Comparison of ENCODE assay signal across 10 cellular contexts in the genomic region with DNA sequence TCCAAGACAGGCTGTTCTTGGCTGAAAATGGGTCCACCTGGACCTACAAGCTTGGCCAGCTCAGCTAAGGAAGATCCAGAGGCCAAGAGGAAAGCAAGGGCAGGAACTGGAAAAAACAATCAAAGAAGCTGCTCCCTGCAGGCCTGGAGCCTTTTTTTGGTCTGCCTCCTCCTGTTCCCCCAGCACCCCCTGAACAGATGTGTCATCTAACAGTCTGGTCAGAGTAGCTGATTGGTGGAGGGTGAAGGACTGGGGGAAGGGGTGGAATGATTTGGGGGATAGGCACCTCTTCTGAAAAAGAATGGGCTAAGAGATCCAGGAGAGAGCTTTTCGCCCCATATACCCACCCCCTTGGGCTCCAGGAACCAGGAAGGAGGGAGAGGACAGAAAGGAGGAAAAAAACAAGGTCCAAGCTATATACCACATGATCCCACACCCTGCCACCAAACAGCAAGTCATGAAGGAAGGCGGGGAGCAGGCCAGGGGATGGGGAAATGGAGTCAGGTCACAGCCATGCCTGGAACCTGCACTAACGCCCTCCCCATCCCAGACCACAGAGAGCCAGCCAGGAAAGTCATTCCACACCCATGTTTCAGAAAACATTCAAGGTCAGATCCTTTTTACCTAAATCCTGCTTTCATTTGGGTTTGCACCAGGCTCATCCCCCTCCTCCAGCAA. TPM values are rescaled to one million over a fixed set of nuclear protein-coding genes. Genes with fewer than 3 reads are reported as not detected.
DNase-seq lines count a peak whose midpoint lies in the region; ATAC-seq and TF ChIP-seq lines count a peak whose summit lies in the region.
"Had no signal": no experiment of that assay in that cellular context is flagged by ENCODE, and none has a peak within 500 bp of the region (broad histone marks: within the 10 kb centered on the region; RNA-seq: fewer than 3 reads in every experiment).

No MANE protein-coding gene starts in this region.

- H4K20me1 ChIP-seq in fibroblast of lung (ENCODE audit: control insufficient read depth, extremely low read depth, insufficient read depth, low read length) (no peaks in the 10 kb centered on the region), OCI-LY7 (ENCODE audit: insufficient read depth, low read length) (no peaks in the 10 kb centered on the region)

- no TSS peak for BruUV-seq in Calu3 (replicated peaks; lab: Mats Ljungman, UMichigan)
- BruUV-seq in OCI-LY7 (replicated peaks; lab: Mats Ljungman, UMichigan), result no TSS peak

- H3K79me2 ChIP-seq in fibroblast of lung (ENCODE audit: control insufficient read depth, insufficient read depth, low read length), result peaks cover 67% of the 10 kb centered on the region
- peaks cover 55% of the 10 kb centered on the region for H3K79me2 ChIP-seq in parathyroid adenoma
- H3K79me2 ChIP-seq in OCI-LY7 (ENCODE audit: insufficient read depth, low read depth, low read length), result no peaks in the 10 kb centered on the region

- peak overlapping the region; percentile 95 for H3K4me3 Mint-ChIP-seq in Calu3 (ENCODE audit: low read depth, unreplicated experiment)

- peaks cover 29% of the 10 kb centered on the region for H3K36me3 Mint-ChIP-seq in Calu3 (ENCODE audit: insufficient read depth, unreplicated experiment)

- H3K4me3 ChIP-seq in RWPE2 (ENCODE audit: severe bottlenecking) (peak overlapping the region; percentile 86), fibroblast of lung (replicated peaks in 1 of 4; ENCODE audit: control extremely low read depth in 1 of 4, insufficient read depth in 1 of 4, low read depth in 3 of 4, low read length in 4 of 4) (peak overlapping the region; percentile 64 to 85 (median 71)), parathyroid adenoma (ENCODE audit: low read depth, low read length) (peak overlapping the region; percentile 81), OCI-LY7 (ENCODE audit: low read depth, low read length, poor library complexity, severe bottlenecking) (no peak overlapping the region)

- H3K27ac Mint-ChIP-seq in Calu3 (ENCODE audit: unreplicated experiment), result peak overlapping the region; percentile 80

- H3K36me3 ChIP-seq in RWPE2 (ENCODE audit: low read depth) (no peaks in the 10 kb centered on the region), fibroblast of lung (ENCODE audit: control insufficient read depth, insufficient read depth, low read length) (no peaks in the 10 kb centered on the region), parathyroid adenoma (ENCODE audit: control insufficient read depth, insufficient read depth, low read length) (no peaks in the 10 kb centered on the region), OCI-LY7 (ENCODE audit: insufficient read depth, low read length) (no peaks in the 10 kb centered on the region)

- DNase-seq in Calu3 (no peak), RWPE2 (ENCODE audit: low spot score) (no peak), fibroblast of lung (ENCODE audit: low read depth in 2 of 2) (peak; percentile 34 to 36), OCI-LY7 (ENCODE audit: low spot score) (no peak), NAMALWA (ENCODE audit: low spot score) (no peak), DMS79 (lab: John Stamatoyannopoulos, UW) (no peak)
- DNase-seq: effector CD4-positive, alpha-beta T cell; NCI-H446 treated with DMSO at 0.1 percent for 48 hours had no signal

- ATAC-seq in RWPE2 (ENCODE audit: low read depth), result no peak
- ATAC-seq in GM21515 (IDR thresholded peaks at IDR 0.05; ENCODE audit: unreplicated experiment), result no peak

- H3K4me2 ChIP-seq in fibroblast of lung (ENCODE audit: extremely low read depth, insufficient read depth, low read length), result peak overlapping the region; percentile 81
- peak overlapping the region; percentile 86 for H3K4me2 ChIP-seq in parathyroid adenoma (ENCODE audit: low read length)
- H3K4me2 ChIP-seq in OCI-LY7 (ENCODE audit: low read length), result no peak overlapping the region

- no peaks in the 10 kb centered on the region for H3K27me3 ChIP-seq in RWPE2 (ENCODE audit: insufficient read depth, poor library complexity, severe bottlenecking)
- no peaks in the 10 kb centered on the region for H3K27me3 ChIP-seq in fibroblast of lung (ENCODE audit: control insufficient read depth, insufficient read depth, low read length)
- no peaks in the 10 kb centered on the region for H3K27me3 ChIP-seq in parathyroid adenoma (ENCODE audit: control insufficient read depth, insufficient read depth, low read length)

- peak overlapping the region; percentile 82 for H3K27ac ChIP-seq in RWPE2 (ENCODE audit: poor library complexity, severe bottlenecking)
- H3K27ac ChIP-seq in fibroblast of lung (ENCODE audit: insufficient read depth, low read length), result peak overlapping the region; percentile 88
- H3K27ac ChIP-seq in parathyroid adenoma, result peak overlapping the region; percentile 91
- no peak overlapping the region for H3K27ac ChIP-seq in OCI-LY7 (ENCODE audit: low read depth, low read length, poor library complexity, severe bottlenecking)

- intact Hi-C loops in Calu3 (cut with micrococcal nuclease; ENCODE audit: unreplicated experiment) (no loop called here), OCI-LY7 (cut with micrococcal nuclease; ENCODE audit: unreplicated experiment) (no loop called here)

- no peaks in the 10 kb centered on the region for H3K9me3 Mint-ChIP-seq in Calu3 (ENCODE audit: low read depth, unreplicated experiment)

- CTCF ChIA-PET in Calu3 (lab: Charles Lee) (interaction anchor here (0.6 to 1.6 kb wide), 4 partner anchors 11 to 223 kb away, joined by 3 to 5 read pairs (median 4); partner anchors contain the start of gene SPR), OCI-LY7 (lab: Charles Lee; ENCODE audit: unreplicated experiment) (interaction anchor here (0.5 kb wide), 1 partner anchor 243 kb away, joined by 6 read pairs; no protein-coding TSS in a partner anchor)

- peaks cover 38% of the 10 kb centered on the region for H3K4me1 Mint-ChIP-seq in Calu3 (ENCODE audit: low read depth, unreplicated experiment)

- H3K9ac ChIP-seq in fibroblast of lung (ENCODE audit: insufficient read depth, low read length) (no peak overlapping the region), parathyroid adenoma (peak overlapping the region; percentile 97)

- no peak overlapping the region for H2AFZ ChIP-seq in fibroblast of lung (ENCODE audit: low read length)
- H2AFZ ChIP-seq in parathyroid adenoma, result no peak overlapping the region
- H2AFZ ChIP-seq in OCI-LY7 (ENCODE audit: low read length), result no peak overlapping the region

- POLR2A ChIA-PET in OCI-LY7 (lab: Charles Lee), result no interaction called here

- H3K27me3 Mint-ChIP-seq in Calu3 (ENCODE audit: unreplicated experiment), result no peaks in the 10 kb centered on the region

- H3K4me1 ChIP-seq in RWPE2 (ENCODE audit: insufficient read depth, poor library complexity, severe bottlenecking) (peaks cover 9% of the 10 kb centered on the region), fibroblast of lung (ENCODE audit: control insufficient read depth, extremely low read depth, insufficient read depth, low read length) (peaks cover 35% of the 10 kb centered on the region), parathyroid adenoma (peaks cover 45% of the 10 kb centered on the region), OCI-LY7 (ENCODE audit: insufficient read depth, low read length, poor library complexity, severe bottlenecking) (no peaks in the 10 kb centered on the region)

- H3K9me2 ChIP-seq in OCI-LY7 (ENCODE audit: insufficient read depth, low read length), result no peaks in the 10 kb centered on the region

- H3K9me3 ChIP-seq in RWPE2 (ENCODE audit: severe bottlenecking) (no peaks in the 10 kb centered on the region), fibroblast of lung (ENCODE audit: control insufficient read depth, insufficient read depth, low read depth, low read length) (no peaks in the 10 kb centered on the region), parathyroid adenoma (ENCODE audit: control insufficient read depth, low read length) (no peaks in the 10 kb centered on the region), OCI-LY7 (ENCODE audit: low read length) (no peaks in the 10 kb centered on the region)

- TF ChIP-seq CTCF in Calu3 (IDR thresholded peaks at IDR 0.05; ENCODE audit: unreplicated experiment), result no peak
- TF ChIP-seq CTCF in RWPE2 (IDR thresholded peaks at IDR 0.05; ENCODE audit: poor library complexity, severe bottlenecking), result no peak
- no peak for TF ChIP-seq CTCF in fibroblast of lung (conservative IDR thresholded peaks at IDR 0.05 in 1 of 2, IDR thresholded peaks at IDR 0.05 in 1 of 2; ENCODE audit: low read depth in 1 of 2, low read length in 2 of 2)
- no peak for TF ChIP-seq CTCF in parathyroid adenoma (IDR thresholded peaks at IDR 0.05)
- no peak for TF ChIP-seq CTCF in OCI-LY7 (conservative IDR thresholded peaks at IDR 0.05; ENCODE audit: low read length)

RNA-seq across cellular contexts. Expression of gene RAB11FIP5, which starts 2.0 kb away (rescaled TPM):
- total RNA-seq in Calu3 (2022) (20.2 and 27.1 TPM in 2 replicates), fibroblast of lung (22.3 and 35.0 TPM in 2 replicates), OCI-LY7 (2022) (0.66 TPM in 1 of 2 replicates, not detected in the other)
- 27.7 TPM in 2 replicates for polyA plus RNA-seq in fibroblast of lung
- polyA plus RNA-seq in fibroblast of lung (2012), result 29.7 and 35.4 TPM in 2 replicates
- 68.2 and 91.5 TPM in 2 replicates for polyA minus RNA-seq in fibroblast of lung (ENCODE audit: low replicate concordance)
- total RNA-seq in OCI-LY7 (2014; rRNA removed; shearing (Covaris generic)), result 0.05 and 0.13 TPM in 2 replicates

RNA-seq across cellular contexts. Expression of gene SFXN5, which starts 39.2 kb away (rescaled TPM):
- 11.3 and 16.4 TPM in 2 replicates for total RNA-seq in Calu3 (2022)
- 10.0 and 13.9 TPM in 2 replicates for total RNA-seq in fibroblast of lung
- 5.8 and 11.0 TPM in 2 replicates for polyA plus RNA-seq in fibroblast of lung
- polyA plus RNA-seq in fibroblast of lung (2012), result 5.7 and 11.0 TPM in 2 replicates
- 14.8 and 24.7 TPM in 2 replicates for polyA minus RNA-seq in fibroblast of lung (ENCODE audit: low replicate concordance)
- 4.5 and 7.8 TPM in 2 replicates for total RNA-seq in OCI-LY7 (2014; rRNA removed; shearing (Covaris generic))
- total RNA-seq in OCI-LY7 (2022), result 9.9 and 10.5 TPM in 2 replicates

Comparison
In these comparisons a context has a peak if more than half of its experiments do, and no peak if none do; other contexts are left out.
1. DNase-seq: peak in fibroblast of lung (2 of 2); none in Calu3 (single experiment), RWPE2 (single experiment), OCI-LY7 (single experiment), NAMALWA (single experiment) and DMS79 (single experiment).
2. RNA of gene RAB11FIP5, which starts 2.0 kb away (total RNA-seq): 22.3 to 35.0 TPM in fibroblast of lung and 20.2 to 27.1 TPM in Calu3; 0.05 to 0.66 TPM in OCI-LY7; every median in the first group is over 10 times any median in the second.